16 cellular contexts compared by ENCODE assay signal in the genomic region with DNA sequence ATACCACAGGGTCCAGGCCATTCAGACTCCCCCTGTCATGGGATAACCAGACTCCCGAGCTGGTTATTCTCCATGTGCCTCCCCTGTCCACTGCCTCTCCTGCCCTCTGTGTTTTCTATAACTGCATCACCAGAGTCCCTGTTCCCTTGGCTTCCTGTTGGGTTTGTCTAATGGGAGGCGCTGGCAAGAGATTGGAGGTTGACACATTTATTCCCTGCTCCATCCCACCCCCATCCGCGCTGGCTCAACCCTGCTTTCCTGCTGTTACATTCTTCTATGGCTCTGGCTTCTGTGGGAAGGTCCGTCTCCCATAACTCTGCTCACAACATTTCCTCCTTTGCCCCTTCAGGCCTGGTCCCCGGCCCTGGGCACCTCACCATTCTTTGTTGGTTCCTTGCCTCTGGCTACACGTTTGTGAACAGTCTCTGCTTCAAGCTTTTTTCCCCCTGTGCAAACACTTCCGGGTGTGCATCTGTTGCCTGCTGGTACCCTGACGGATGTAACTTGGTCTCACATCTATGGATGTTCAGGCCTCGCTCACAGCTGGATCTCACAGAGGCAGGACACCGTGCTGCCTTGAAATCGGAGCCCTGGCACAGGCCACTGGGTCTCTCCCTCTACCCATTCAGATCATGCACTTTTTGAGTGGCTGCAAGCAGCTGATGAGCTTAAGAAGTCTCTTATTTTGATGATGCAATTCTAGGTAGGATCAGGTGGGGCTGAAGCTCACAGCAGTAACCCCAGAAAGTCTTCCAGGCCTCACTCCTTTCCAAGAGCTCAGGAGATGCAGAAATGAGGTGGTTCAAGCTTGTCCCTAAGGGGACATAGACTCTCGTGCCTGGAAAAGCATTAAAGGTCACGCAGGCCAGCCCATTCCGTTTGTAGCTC.
A peak's percentile ranks its signal among the peaks of the same experiment; 100 is the strongest.
DNase-seq lines count a peak whose midpoint lies in the region; ATAC-seq, FAIRE-seq and TF ChIP-seq lines count a peak whose summit lies in the region.
"Had no signal": no experiment of that assay in that cellular context is flagged by ENCODE, and none has a peak within 500 bp of the region (broad histone marks: within the 10 kb centered on the region; RNA-seq: fewer than 3 reads in every experiment).

No MANE protein-coding gene starts in this region.

- H3K4me3 ChIP-seq in A549 (no peak overlapping the region), MM.1S (ENCODE audit: low read length) (no peak overlapping the region), astrocyte (ENCODE audit: insufficient read depth, low read depth, low read length) (no peak overlapping the region), mesenchymal stem cell (ENCODE audit: insufficient read depth in 1 of 2, low read depth in 1 of 2, low read length in 2 of 2) (no peak overlapping the region), gastroesophageal sphincter (no peak overlapping the region), hepatocyte (no peak overlapping the region)

- no peak overlapping the region for H2BK5ac ChIP-seq in mesenchymal stem cell (ENCODE audit: low read depth, low read length, poor library complexity, severe bottlenecking)

- no peaks in the 10 kb centered on the region for H3K79me2 ChIP-seq in MM.1S (ENCODE audit: low read length)
- no peaks in the 10 kb centered on the region for H3K79me2 ChIP-seq in astrocyte (ENCODE audit: insufficient read depth, low read length)
- H3K79me2 ChIP-seq in hepatocyte = no peaks in the 10 kb centered on the region

- H2AK5ac ChIP-seq in mesenchymal stem cell (ENCODE audit: low read length, severe bottlenecking) = no peak overlapping the region

- no peak overlapping the region for H3K4me3 Mint-ChIP-seq in astrocyte (ENCODE audit: unreplicated experiment)

- peak overlapping the region in 1 of 2 experiments; percentile 72 for H3K18ac ChIP-seq in mesenchymal stem cell (ENCODE audit: low read depth in 1 of 2, low read length in 2 of 2)

- H4K91ac ChIP-seq in mesenchymal stem cell (ENCODE audit: low read length) = no peak overlapping the region

- H3K14ac ChIP-seq in mesenchymal stem cell (ENCODE audit: low read length in 2 of 2) = no peak overlapping the region

- H3F3A ChIP-seq in MM.1S (ENCODE audit: insufficient read depth, low read length) = no peaks in the 10 kb centered on the region

- H3K36me3 Mint-ChIP-seq in astrocyte (ENCODE audit: low read depth, unreplicated experiment) = no peaks in the 10 kb centered on the region

- FAIRE-seq in A549 (lab: Jason Lieb, UNC) = no peak
- FAIRE-seq in astrocyte (lab: Jason Lieb, UNC) = no peak
- FAIRE-seq: kidney had no signal

- peaks cover 4% of the 10 kb centered on the region for H3K9me3 Mint-ChIP-seq in astrocyte (ENCODE audit: unreplicated experiment)
- H3K9me3 Mint-ChIP-seq: activated naive CD8-positive, alpha-beta T cell treated with anti-CD3 and anti-CD28 coated beads, Interleukin-2, amount 50 U/mL, for 24 hours had no signal

- no peak for TF ChIP-seq EP300 in A549 (IDR thresholded peaks at IDR 0.05)
- no peak for TF ChIP-seq EP300 in gastroesophageal sphincter (IDR thresholded peaks at IDR 0.05)

- no peak for DNase-seq in A549 (ENCODE audit: low read depth in 1 of 2, low spot score in 1 of 2)
- no peak for DNase-seq in MM.1S
- DNase-seq in astrocyte (ENCODE audit: low read depth) = no peak
- DNase-seq in mesenchymal stem cell = no peak
- no peak for DNase-seq in hepatocyte (ENCODE audit: low spot score)
- DNase-seq: activated CD4-positive, alpha-beta T cell treated with anti-CD3 and anti-CD28 coated beads for 1 hour; activated naive CD8-positive, alpha-beta T cell treated with anti-CD3 and anti-CD28 coated beads, Interleukin-2, amount 50 U/mL, for 24 hours; hypothalamus; kidney; NCI-H1105; SHP77; sigmoid colon had no signal

- H3K36me3 ChIP-seq in MM.1S (replicated peaks; ENCODE audit: insufficient read depth, low read length) (no peaks in the 10 kb centered on the region), astrocyte (ENCODE audit: insufficient read depth, low read length) (no peaks in the 10 kb centered on the region), mesenchymal stem cell (ENCODE audit: control insufficient read depth in 1 of 2, insufficient read depth in 2 of 2, low read depth in 1 of 2, low read length in 2 of 2) (no peaks in the 10 kb centered on the region), gastroesophageal sphincter (no peaks in the 10 kb centered on the region), hepatocyte (replicated peaks; ENCODE audit: insufficient read depth, low read depth) (no peaks in the 10 kb centered on the region)
- H3K36me3 ChIP-seq: neutrophil, sigmoid colon had no signal

- peak overlapping the region in 1 of 2 experiments; percentile 9 for H2BK12ac ChIP-seq in mesenchymal stem cell (ENCODE audit: low read length in 2 of 2)

- H3K27ac ChIP-seq in A549 (peak overlapping the region; percentile 74 to 88; a peak in 4 of 6 replicates), MM.1S (ENCODE audit: low read length) (no peak overlapping the region), astrocyte (ENCODE audit: low read depth, low read length) (no peak overlapping the region), mesenchymal stem cell (ENCODE audit: low read length, poor library complexity, severe bottlenecking) (no peak overlapping the region), gastroesophageal sphincter (no peak overlapping the region), hepatocyte (no peak overlapping the region)
- H3K27ac ChIP-seq: neutrophil had no signal

- H2BK120ac ChIP-seq in mesenchymal stem cell (ENCODE audit: low read depth, low read length) = no peak overlapping the region

- H3K4me1 ChIP-seq in A549 (peaks cover 17% of the 10 kb centered on the region), MM.1S (ENCODE audit: low read length) (no peaks in the 10 kb centered on the region), astrocyte (ENCODE audit: insufficient read depth, low read length) (peaks cover 9% of the 10 kb centered on the region), mesenchymal stem cell (ENCODE audit: control insufficient read depth, insufficient read depth, low read depth, low read length) (peaks cover 9% of the 10 kb centered on the region), gastroesophageal sphincter (no peaks in the 10 kb centered on the region), hepatocyte (ENCODE audit: insufficient read depth) (no peaks in the 10 kb centered on the region)
- H3K4me1 ChIP-seq: sigmoid colon had no signal

- no peak overlapping the region for H3K4ac ChIP-seq in mesenchymal stem cell (ENCODE audit: low read depth in 1 of 2, low read length in 2 of 2)

- no peaks in the 10 kb centered on the region for H3K79me1 ChIP-seq in mesenchymal stem cell (replicated peaks; ENCODE audit: low read length, poor library complexity, severe bottlenecking)

- H3K9ac ChIP-seq in MM.1S (ENCODE audit: low read length) (no peak overlapping the region), astrocyte (ENCODE audit: low read length) (no peak overlapping the region), mesenchymal stem cell (ENCODE audit: low read length) (no peak overlapping the region)

- H2AFZ ChIP-seq in MM.1S (ENCODE audit: low read length) (peak overlapping the region; percentile 44), astrocyte (ENCODE audit: low read depth, low read length) (peak overlapping the region; percentile 9), mesenchymal stem cell (ENCODE audit: low read depth, low read length) (peak overlapping the region; percentile 69), hepatocyte (no peak overlapping the region)

- H3K27me3 ChIP-seq in MM.1S (replicated peaks; ENCODE audit: insufficient read depth, low read length) = no peaks in the 10 kb centered on the region
- no peaks in the 10 kb centered on the region for H3K27me3 ChIP-seq in astrocyte (ENCODE audit: insufficient read depth, low read length)
- H3K27me3 ChIP-seq in mesenchymal stem cell (ENCODE audit: control insufficient read depth in 1 of 2, insufficient read depth in 1 of 2, low read length in 2 of 2) = no peaks in the 10 kb centered on the region
- H3K27me3 ChIP-seq in gastroesophageal sphincter = no peaks in the 10 kb centered on the region
- no peaks in the 10 kb centered on the region for H3K27me3 ChIP-seq in hepatocyte
- H3K27me3 ChIP-seq: neutrophil, sigmoid colon had no signal

- TF ChIP-seq POLR2A in A549 (IDR thresholded peaks at IDR 0.05; ENCODE audit: low read length) (no peak), gastroesophageal sphincter (IDR thresholded peaks at IDR 0.05) (no peak)

- H3K27ac Mint-ChIP-seq in astrocyte (ENCODE audit: unreplicated experiment) = peak overlapping the region; percentile 30
- H3K27ac Mint-ChIP-seq: activated naive CD8-positive, alpha-beta T cell treated with anti-CD3 and anti-CD28 coated beads, Interleukin-2, amount 50 U/mL, for 24 hours had no signal

- peaks cover 14% of the 10 kb centered on the region for H3K4me1 Mint-ChIP-seq in astrocyte (ENCODE audit: low read depth, unreplicated experiment)

- H3K9me3 ChIP-seq in A549 = no peaks in the 10 kb centered on the region
- H3K9me3 ChIP-seq in MM.1S (replicated peaks; ENCODE audit: insufficient read depth, low read length) = no peaks in the 10 kb centered on the region
- no peaks in the 10 kb centered on the region for H3K9me3 ChIP-seq in astrocyte (ENCODE audit: insufficient read depth, low read depth, low read length)
- H3K9me3 ChIP-seq in mesenchymal stem cell (ENCODE audit: control insufficient read depth, low read length) = no peaks in the 10 kb centered on the region
- H3K9me3 ChIP-seq in gastroesophageal sphincter = no peaks in the 10 kb centered on the region
- no peaks in the 10 kb centered on the region for H3K9me3 ChIP-seq in hepatocyte (ENCODE audit: low read depth)
- H3K9me3 ChIP-seq: neutrophil, sigmoid colon had no signal

- no peaks in the 10 kb centered on the region for H3K9me2 ChIP-seq in MM.1S (replicated peaks; ENCODE audit: insufficient read depth, low read length)
- no peaks in the 10 kb centered on the region for H3K9me2 ChIP-seq in hepatocyte (replicated peaks; ENCODE audit: insufficient read depth)

- no peak overlapping the region for H3K23ac ChIP-seq in mesenchymal stem cell (ENCODE audit: low read length in 2 of 2)

- H4K8ac ChIP-seq in mesenchymal stem cell (ENCODE audit: low read length) = peak overlapping the region; percentile 21

- H3K4me2 ChIP-seq in A549 (no peak overlapping the region), MM.1S (ENCODE audit: low read depth, low read length) (no peak overlapping the region), astrocyte (ENCODE audit: low read length) (no peak overlapping the region), mesenchymal stem cell (ENCODE audit: low read length, poor library complexity, severe bottlenecking) (no peak overlapping the region), hepatocyte (no peak overlapping the region)

- ATAC-seq in A549 = no peak
- ATAC-seq in gastroesophageal sphincter = no peak
- no peak for ATAC-seq in HG03520 (IDR thresholded peaks at IDR 0.05; ENCODE audit: unreplicated experiment)
- ATAC-seq in GM18861 (IDR thresholded peaks at IDR 0.05; ENCODE audit: unreplicated experiment) = no peak
- ATAC-seq: activated naive CD8-positive, alpha-beta T cell treated with anti-CD3 and anti-CD28 coated beads, Interleukin-2, amount 50 U/mL, for 24 hours had no signal

- TF ChIP-seq CTCF in A549 (IDR thresholded peaks at IDR 0.05) (no peak), MM.1S (IDR thresholded peaks at IDR 0.05; ENCODE audit: low read length) (no peak), astrocyte (IDR thresholded peaks at IDR 0.05; ENCODE audit: insufficient read depth, low read depth, low read length) (no peak), gastroesophageal sphincter (IDR thresholded peaks at IDR 0.05) (no peak), hepatocyte (IDR thresholded peaks at IDR 0.05; ENCODE audit: poor library complexity) (no peak)

- 96% methylated on average over 15 of the region's 15 CpGs for WGBS in A549 (ENCODE audit: missing lambda C conversion rate)
- WGBS in mesenchymal stem cell = 86% methylated on average over 15 of the region's 15 CpGs
- WGBS in gastroesophageal sphincter (ENCODE audit: low coverage in 1 of 2), 2 donors = 76 to 89% methylated on average over 4 to 12 of the region's 15 CpGs
- WGBS in hepatocyte (ENCODE audit: low lambda C conversion rate, missing lambda C conversion rate) = 91% methylated on average over 15 of the region's 15 CpGs

- TF ChIP-seq RAD21 in A549 (conservative IDR thresholded peaks at IDR 0.05 in 1 of 2, IDR thresholded peaks at IDR 0.05 in 1 of 2) = no peak

- no peaks in the 10 kb centered on the region for H4K20me1 ChIP-seq in MM.1S (ENCODE audit: insufficient read depth, low read length)
- no peaks in the 10 kb centered on the region for H4K20me1 ChIP-seq in astrocyte (ENCODE audit: insufficient read depth, low read length)
- H4K20me1 ChIP-seq in hepatocyte (ENCODE audit: insufficient read depth, poor library complexity, severe bottlenecking) = no peaks in the 10 kb centered on the region

- CTCF ChIA-PET in A549 (lab: Yijun Ruan, JAX) = interaction anchor here (1.2 kb wide), 2 partner anchors 15 to 39 kb away, joined by 4 to 5 read pairs; no protein-coding TSS in a partner anchor

- peaks cover 5% of the 10 kb centered on the region for H3K27me3 Mint-ChIP-seq in astrocyte (ENCODE audit: low read depth, unreplicated experiment)

- no peak overlapping the region for H2BK15ac ChIP-seq in mesenchymal stem cell (ENCODE audit: low read depth, poor library complexity, severe bottlenecking)

- POLR2A ChIA-PET in A549 (lab: Yijun Ruan, JAX) = no interaction called here

Comparison
In these comparisons a context has a peak if more than half of its experiments do, and no peak if none do; other contexts are left out.
1. H3K27ac ChIP-seq: peak in A549 (2 of 2); none in MM.1S (single experiment), astrocyte (single experiment), mesenchymal stem cell (single experiment), gastroesophageal sphincter (0 of 4) and hepatocyte (single experiment).